2 cellular contexts compared by ENCODE assay signal in the genomic region with DNA sequence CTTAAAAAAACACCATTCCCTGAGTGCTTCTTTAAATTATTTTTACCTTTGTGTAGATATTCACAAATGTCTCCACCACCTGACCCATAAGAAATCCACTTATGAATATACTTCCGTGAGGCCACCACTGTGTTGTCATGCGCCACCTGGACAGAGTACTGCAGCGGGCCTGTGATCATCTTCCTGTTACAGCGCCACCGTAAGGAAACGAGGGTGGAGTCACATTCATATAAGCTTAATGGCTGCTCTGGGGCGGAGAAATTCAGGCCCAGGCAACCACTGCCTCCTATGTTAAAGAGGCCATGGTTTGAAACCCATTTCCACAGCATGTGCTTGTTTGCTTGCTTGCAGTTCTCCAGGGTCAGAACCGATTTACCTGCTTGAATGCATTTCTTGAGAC.
TF ChIP-seq lines count a peak whose summit lies in the region.

No MANE protein-coding gene starts in this region.

TF ChIP-seq in GM23338, 12 proteins besides CTCF, POLR2A, EP300 and RAD21 (continues in another document):
- TF ChIP-seq, protein P1, sequence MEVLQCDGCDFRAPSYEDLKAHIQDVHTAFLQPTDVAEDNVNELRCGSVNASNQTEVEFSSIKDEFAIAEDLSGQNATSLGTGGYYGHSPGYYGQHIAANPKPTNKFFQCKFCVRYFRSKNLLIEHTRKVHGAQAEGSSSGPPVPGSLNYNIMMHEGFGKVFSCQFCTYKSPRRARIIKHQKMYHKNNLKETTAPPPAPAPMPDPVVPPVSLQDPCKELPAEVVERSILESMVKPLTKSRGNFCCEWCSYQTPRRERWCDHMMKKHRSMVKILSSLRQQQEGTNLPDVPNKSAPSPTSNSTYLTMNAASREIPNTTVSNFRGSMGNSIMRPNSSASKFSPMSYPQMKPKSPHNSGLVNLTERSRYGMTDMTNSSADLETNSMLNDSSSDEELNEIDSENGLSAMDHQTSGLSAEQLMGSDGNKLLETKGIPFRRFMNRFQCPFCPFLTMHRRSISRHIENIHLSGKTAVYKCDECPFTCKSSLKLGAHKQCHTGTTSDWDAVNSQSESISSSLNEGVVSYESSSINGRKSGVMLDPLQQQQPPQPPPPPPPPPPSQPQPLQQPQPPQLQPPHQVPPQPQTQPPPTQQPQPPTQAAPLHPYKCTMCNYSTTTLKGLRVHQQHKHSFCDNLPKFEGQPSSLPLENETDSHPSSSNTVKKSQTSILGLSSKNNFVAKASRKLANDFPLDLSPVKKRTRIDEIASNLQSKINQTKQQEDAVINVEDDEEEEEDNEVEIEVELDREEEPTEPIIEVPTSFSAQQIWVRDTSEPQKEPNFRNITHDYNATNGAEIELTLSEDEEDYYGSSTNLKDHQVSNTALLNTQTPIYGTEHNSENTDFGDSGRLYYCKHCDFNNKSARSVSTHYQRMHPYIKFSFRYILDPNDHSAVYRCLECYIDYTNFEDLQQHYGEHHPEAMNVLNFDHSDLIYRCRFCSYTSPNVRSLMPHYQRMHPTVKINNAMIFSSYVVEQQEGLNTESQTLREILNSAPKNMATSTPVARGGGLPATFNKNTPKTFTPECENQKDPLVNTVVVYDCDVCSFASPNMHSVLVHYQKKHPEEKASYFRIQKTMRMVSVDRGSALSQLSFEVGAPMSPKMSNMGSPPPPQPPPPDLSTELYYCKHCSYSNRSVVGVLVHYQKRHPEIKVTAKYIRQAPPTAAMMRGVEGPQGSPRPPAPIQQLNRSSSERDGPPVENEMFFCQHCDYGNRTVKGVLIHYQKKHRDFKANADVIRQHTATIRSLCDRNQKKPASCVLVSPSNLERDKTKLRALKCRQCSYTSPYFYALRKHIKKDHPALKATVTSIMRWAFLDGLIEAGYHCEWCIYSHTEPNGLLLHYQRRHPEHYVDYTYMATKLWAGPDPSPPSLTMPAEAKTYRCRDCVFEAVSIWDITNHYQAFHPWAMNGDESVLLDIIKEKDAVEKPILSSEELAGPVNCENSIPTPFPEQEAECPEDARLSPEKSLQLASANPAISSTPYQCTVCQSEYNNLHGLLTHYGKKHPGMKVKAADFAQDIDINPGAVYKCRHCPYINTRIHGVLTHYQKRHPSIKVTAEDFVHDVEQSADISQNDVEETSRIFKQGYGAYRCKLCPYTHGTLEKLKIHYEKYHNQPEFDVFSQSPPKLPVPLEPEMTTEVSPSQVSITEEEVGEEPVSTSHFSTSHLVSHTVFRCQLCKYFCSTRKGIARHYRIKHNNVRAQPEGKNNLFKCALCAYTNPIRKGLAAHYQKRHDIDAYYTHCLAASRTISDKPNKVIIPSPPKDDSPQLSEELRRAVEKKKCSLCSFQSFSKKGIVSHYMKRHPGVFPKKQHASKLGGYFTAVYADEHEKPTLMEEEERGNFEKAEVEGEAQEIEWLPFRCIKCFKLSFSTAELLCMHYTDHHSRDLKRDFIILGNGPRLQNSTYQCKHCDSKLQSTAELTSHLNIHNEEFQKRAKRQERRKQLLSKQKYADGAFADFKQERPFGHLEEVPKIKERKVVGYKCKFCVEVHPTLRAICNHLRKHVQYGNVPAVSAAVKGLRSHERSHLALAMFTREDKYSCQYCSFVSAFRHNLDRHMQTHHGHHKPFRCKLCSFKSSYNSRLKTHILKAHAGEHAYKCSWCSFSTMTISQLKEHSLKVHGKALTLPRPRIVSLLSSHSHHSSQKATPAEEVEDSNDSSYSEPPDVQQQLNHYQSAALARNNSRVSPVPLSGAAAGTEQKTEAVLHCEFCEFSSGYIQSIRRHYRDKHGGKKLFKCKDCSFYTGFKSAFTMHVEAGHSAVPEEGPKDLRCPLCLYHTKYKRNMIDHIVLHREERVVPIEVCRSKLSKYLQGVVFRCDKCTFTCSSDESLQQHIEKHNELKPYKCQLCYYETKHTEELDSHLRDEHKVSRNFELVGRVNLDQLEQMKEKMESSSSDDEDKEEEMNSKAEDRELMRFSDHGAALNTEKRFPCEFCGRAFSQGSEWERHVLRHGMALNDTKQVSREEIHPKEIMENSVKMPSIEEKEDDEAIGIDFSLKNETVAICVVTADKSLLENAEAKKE (CRISPR knock-in tag; IDR thresholded peaks at IDR 0.05) = no peak
- TF ChIP-seq, protein P2, sequence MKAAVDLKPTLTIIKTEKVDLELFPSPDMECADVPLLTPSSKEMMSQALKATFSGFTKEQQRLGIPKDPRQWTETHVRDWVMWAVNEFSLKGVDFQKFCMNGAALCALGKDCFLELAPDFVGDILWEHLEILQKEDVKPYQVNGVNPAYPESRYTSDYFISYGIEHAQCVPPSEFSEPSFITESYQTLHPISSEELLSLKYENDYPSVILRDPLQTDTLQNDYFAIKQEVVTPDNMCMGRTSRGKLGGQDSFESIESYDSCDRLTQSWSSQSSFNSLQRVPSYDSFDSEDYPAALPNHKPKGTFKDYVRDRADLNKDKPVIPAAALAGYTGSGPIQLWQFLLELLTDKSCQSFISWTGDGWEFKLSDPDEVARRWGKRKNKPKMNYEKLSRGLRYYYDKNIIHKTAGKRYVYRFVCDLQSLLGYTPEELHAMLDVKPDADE (IDR thresholded peaks at IDR 0.05) = no peak
- no peak for TF ChIP-seq ZNF114 (CRISPR knock-in tag; IDR thresholded peaks at IDR 0.05)
- no peak for TF ChIP-seq ZNF331 (CRISPR knock-in tag; IDR thresholded peaks at IDR 0.05; ENCODE audit: low read depth)
- TF ChIP-seq, protein P3, sequence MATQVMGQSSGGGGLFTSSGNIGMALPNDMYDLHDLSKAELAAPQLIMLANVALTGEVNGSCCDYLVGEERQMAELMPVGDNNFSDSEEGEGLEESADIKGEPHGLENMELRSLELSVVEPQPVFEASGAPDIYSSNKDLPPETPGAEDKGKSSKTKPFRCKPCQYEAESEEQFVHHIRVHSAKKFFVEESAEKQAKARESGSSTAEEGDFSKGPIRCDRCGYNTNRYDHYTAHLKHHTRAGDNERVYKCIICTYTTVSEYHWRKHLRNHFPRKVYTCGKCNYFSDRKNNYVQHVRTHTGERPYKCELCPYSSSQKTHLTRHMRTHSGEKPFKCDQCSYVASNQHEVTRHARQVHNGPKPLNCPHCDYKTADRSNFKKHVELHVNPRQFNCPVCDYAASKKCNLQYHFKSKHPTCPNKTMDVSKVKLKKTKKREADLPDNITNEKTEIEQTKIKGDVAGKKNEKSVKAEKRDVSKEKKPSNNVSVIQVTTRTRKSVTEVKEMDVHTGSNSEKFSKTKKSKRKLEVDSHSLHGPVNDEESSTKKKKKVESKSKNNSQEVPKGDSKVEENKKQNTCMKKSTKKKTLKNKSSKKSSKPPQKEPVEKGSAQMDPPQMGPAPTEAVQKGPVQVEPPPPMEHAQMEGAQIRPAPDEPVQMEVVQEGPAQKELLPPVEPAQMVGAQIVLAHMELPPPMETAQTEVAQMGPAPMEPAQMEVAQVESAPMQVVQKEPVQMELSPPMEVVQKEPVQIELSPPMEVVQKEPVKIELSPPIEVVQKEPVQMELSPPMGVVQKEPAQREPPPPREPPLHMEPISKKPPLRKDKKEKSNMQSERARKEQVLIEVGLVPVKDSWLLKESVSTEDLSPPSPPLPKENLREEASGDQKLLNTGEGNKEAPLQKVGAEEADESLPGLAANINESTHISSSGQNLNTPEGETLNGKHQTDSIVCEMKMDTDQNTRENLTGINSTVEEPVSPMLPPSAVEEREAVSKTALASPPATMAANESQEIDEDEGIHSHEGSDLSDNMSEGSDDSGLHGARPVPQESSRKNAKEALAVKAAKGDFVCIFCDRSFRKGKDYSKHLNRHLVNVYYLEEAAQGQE (IDR thresholded peaks at IDR 0.05; ENCODE audit: unreplicated experiment) = no peak
- TF ChIP-seq CREB1 (CRISPR knock-in tag; IDR thresholded peaks at IDR 0.05; ENCODE audit: low read depth) = no peak
- no peak for TF ChIP-seq NANOG (IDR thresholded peaks at IDR 0.05; ENCODE audit: borderline replicate concordance)
- no peak for TF ChIP-seq JUNB (IDR thresholded peaks at IDR 0.05; ENCODE audit: unreplicated experiment)
- TF ChIP-seq POLR2AphosphoS5 (IDR thresholded peaks at IDR 0.05; ENCODE audit: low read depth) = no peak
- TF ChIP-seq EZH2 (IDR thresholded peaks at IDR 0.05; ENCODE audit: low read depth, unreplicated experiment) = no peak

TF ChIP-seq in H1, 55 proteins besides CTCF, POLR2A, EP300 and RAD21:
- TF ChIP-seq KDM4A (IDR thresholded peaks at IDR 0.05; ENCODE audit: low read depth, low read length, severe bottlenecking) (no peak), YY1 (IDR thresholded peaks at IDR 0.05; ENCODE audit: low read depth, low read length) (peak; percentile 46; the same call in 1 of the 2 replicates)
